Comparison of ENCODE assay signal across 18 cellular contexts in the genomic region with DNA sequence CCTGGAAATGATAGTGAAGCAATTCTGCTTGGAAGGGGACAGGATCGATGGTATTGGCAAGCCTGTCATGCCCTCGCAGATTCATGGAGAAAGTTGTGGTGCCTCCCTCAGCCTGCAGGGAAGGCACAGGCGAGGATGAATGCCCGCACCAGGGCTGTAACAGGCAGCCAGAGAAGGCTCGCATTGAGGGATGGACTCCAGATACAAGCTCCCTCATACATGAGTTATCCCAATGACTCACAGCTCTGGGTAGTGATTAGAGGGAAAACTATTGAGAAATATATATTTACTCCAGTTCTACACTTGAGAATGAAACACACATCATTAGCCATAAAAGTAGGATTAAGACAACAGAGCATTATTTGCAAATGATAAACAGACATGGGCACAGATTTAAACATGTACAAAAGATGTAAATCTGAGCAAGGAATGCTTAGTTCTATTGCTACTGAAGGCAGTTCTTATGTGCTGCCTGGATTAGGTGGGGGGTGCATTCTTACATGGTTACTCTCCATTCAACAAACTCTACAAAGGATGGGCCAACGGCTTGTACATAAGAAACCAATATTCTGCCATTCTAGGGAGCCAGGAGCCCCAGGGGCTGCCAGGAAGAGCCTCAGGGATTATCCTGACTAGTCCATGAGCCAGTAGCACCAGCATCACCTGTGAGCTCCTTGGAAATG.
DNase-seq lines count a peak whose midpoint lies in the region; ATAC-seq and TF ChIP-seq lines count a peak whose summit lies in the region.
"Had no signal": no experiment of that assay in that cellular context is flagged by ENCODE, and none has a peak within 500 bp of the region (broad histone marks: within the 10 kb centered on the region; RNA-seq: fewer than 3 reads in every experiment).

No MANE protein-coding gene starts in this region.

- no peak for TF ChIP-seq CTCF in fibroblast of pulmonary artery (IDR thresholded peaks at IDR 0.05; ENCODE audit: low read length, missing control alignments)

- no peak for ATAC-seq in T-cell (replicated peaks in 1 of 4)
- ATAC-seq: activated CD8-positive, alpha-beta T cell treated with anti-CD3 and anti-CD28 coated beads for 36 hours; gastrocnemius medialis had no signal

- H3K36me3 Mint-ChIP-seq in T-cell, result no peaks in the 10 kb centered on the region

- no peak overlapping the region for H3K4me3 ChIP-seq in fibroblast of pulmonary artery (replicated peaks; ENCODE audit: low read depth, low read length)
- H3K4me3 ChIP-seq: gastrocnemius medialis, left ventricle myocardium inferior, suprapubic skin had no signal

- H3K4me3 Mint-ChIP-seq in T-cell, result no peak overlapping the region
- H3K4me3 Mint-ChIP-seq: activated CD8-positive, alpha-beta T cell treated with anti-CD3 and anti-CD28 coated beads for 36 hours had no signal

- POLR2A ChIA-PET in T-cell (lab: Charles Lee), result interaction anchor here in 1 of 2 donors (0.6 kb wide), 1 partner anchor 185 kb away, joined by 3 read pairs; no protein-coding TSS in a partner anchor

- CTCF ChIA-PET in T-cell (lab: Charles Lee), result no interaction called here

- no peak overlapping the region for H3K27ac Mint-ChIP-seq in T-cell
- H3K27ac Mint-ChIP-seq: activated CD8-positive, alpha-beta T cell treated with anti-CD3 and anti-CD28 coated beads for 36 hours had no signal

- peak; percentile 1 for DNase-seq in ELR (ENCODE audit: low read depth)
- DNase-seq in RPMI7951 (ENCODE audit: low read depth), result peak; percentile 72
- peak; percentile 0 for DNase-seq in fibroblast of pulmonary artery (ENCODE audit: low read depth)
- DNase-seq in superior temporal gyrus (ENCODE audit: extremely low spot score), result peak; percentile 55
- DNase-seq in middle frontal gyrus (ENCODE audit: extremely low spot score, low spot score), result no peak
- DNase-seq in NCI-H2171 (lab: John Stamatoyannopoulos, UW), result no peak
- DNase-seq in T-cell, result no peak
- DNase-seq: activated CD8-positive, alpha-beta T cell treated with anti-CD3 and anti-CD28 coated beads for 36 hours; activated T-cell treated with anti-CD3 and anti-CD28 coated beads, Interleukin-2, amount 50 U/mL, for 48 hours; gastrocnemius medialis; GOT3; left ventricle myocardium inferior; NCI-H1436; occipital lobe; stimulated activated CD4-positive, alpha-beta T cell treated with anti-CD3 and anti-CD28 coated beads, Interleukin-4, amount 100 ng/mL, for 4 hours; stimulated activated CD8-positive, alpha-beta memory T cell treated with anti-CD3 and anti-CD28 coated beads, Interleukin-4, amount 100 ng/mL, for 48 hours; WERI-Rb-1 had no signal

- H3K9me3 Mint-ChIP-seq in T-cell, result no peaks in the 10 kb centered on the region

- peaks cover 21 to 26% of the 10 kb centered on the region in 2 donors for H3K27me3 Mint-ChIP-seq in T-cell

- no peaks in the 10 kb centered on the region for H3K4me1 Mint-ChIP-seq in T-cell

Comparison
In these comparisons a context has a peak if more than half of its experiments do, and no peak if none do; other contexts are left out.
1. DNase-seq: peak in ELR (single experiment), RPMI7951 (single experiment), fibroblast of pulmonary artery (single experiment) and superior temporal gyrus (single experiment); none in middle frontal gyrus (single experiment), NCI-H2171 (single experiment) and T-cell (0 of 34).